In the genomic region with DNA sequence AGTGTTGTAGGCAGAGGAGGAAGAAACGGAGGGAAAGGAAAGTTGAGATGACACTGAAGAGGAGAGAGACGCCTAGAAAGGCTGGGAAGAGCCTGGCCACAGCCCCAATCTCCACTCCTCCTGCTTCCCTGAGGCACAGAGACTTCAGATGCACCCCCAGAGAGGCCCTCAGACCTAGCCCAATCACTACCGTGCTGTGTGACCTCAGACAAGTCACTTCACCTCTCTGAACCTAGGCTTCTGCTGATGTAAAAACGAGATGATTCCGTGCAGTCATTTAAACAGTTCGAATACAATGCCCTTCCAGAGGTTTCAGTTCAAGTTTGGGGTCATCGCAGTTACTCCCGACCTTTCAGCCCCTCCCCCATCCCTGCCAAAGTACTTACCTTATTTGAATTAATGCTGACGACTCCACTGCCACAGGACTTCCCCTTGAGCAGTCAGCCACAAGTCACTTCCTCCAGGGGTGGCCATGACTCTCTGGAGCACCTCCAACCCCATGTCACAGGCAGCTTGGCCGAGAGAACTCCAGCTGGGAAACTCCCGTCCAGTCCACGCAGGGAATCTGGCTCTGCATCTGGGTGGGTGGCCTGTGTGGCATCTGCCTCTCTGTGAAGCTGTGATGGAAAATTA, we compare ENCODE assay signal across 9 cellular contexts.
DNase-seq lines count a peak whose midpoint lies in the region; ATAC-seq and TF ChIP-seq lines count a peak whose summit lies in the region.
"Had no signal": no experiment of that assay in that cellular context is flagged by ENCODE, and none has a peak within 500 bp of the region (broad histone marks: within the 10 kb centered on the region; RNA-seq: fewer than 3 reads in every experiment).

No MANE protein-coding gene starts in this region.

- no peak overlapping the region for H3K27ac ChIP-seq in neural progenitor cell

- no peak for TF ChIP-seq POLR2A in GM18505 (IDR thresholded peaks at IDR 0.05; ENCODE audit: borderline replicate concordance, extremely low read depth, insufficient read depth, insufficient read length)

- H2AFZ ChIP-seq in neural progenitor cell (replicated peaks) = no peak overlapping the region

- no peaks in the 10 kb centered on the region for H3K9me3 Mint-ChIP-seq in activated T-cell treated with anti-CD3 and anti-CD28 coated beads, Interleukin-2, amount 50 U/mL, for 4 hours
- H3K9me3 Mint-ChIP-seq in neural progenitor cell (peaks cover 2% of the 10 kb centered on the region), glutamatergic neuron (ENCODE audit: unreplicated experiment) (peaks cover 1% of the 10 kb centered on the region), HFFc6 (no peaks in the 10 kb centered on the region)

- no peaks in the 10 kb centered on the region for H3K36me3 ChIP-seq in neural progenitor cell

- H3K27me3 Mint-ChIP-seq in activated T-cell treated with anti-CD3 and anti-CD28 coated beads, Interleukin-2, amount 50 U/mL, for 4 hours (ENCODE audit: low read depth) = no peaks in the 10 kb centered on the region
- H3K27me3 Mint-ChIP-seq in neural progenitor cell (ENCODE audit: insufficient read depth, low read depth) = peaks cover 16% of the 10 kb centered on the region
- peaks cover 4% of the 10 kb centered on the region for H3K27me3 Mint-ChIP-seq in glutamatergic neuron (ENCODE audit: unreplicated experiment)
- H3K27me3 Mint-ChIP-seq in HFFc6 (ENCODE audit: insufficient read depth) = peaks cover 12% of the 10 kb centered on the region

- H3K9ac ChIP-seq in neural progenitor cell = no peak overlapping the region

- peaks cover 6% of the 10 kb centered on the region for H3K4me1 ChIP-seq in neural progenitor cell

- H3K9me3 ChIP-seq in neural progenitor cell (ENCODE audit: low read depth) = no peaks in the 10 kb centered on the region

- no peak for TF ChIP-seq CTCF in GM12865 (IDR thresholded peaks at IDR 0.05; ENCODE audit: insufficient read depth, low read depth, low read length, missing control alignments)
- no peak for TF ChIP-seq CTCF in neural progenitor cell (IDR thresholded peaks at IDR 0.05)
- TF ChIP-seq CTCF in glutamatergic neuron (IDR thresholded peaks at IDR 0.05; ENCODE audit: partially characterized antibody, unreplicated experiment) = no peak
- TF ChIP-seq CTCF in HFFc6 (IDR thresholded peaks at IDR 0.05) = no peak

- ATAC-seq in HG03442 (IDR thresholded peaks at IDR 0.05; ENCODE audit: unreplicated experiment) = peak; percentile 38
- peak; percentile 47 to 66 for ATAC-seq in activated T-cell treated with anti-CD3 and anti-CD28 coated beads, Interleukin-2, amount 50 U/mL, for 4 hours
- no peak for ATAC-seq in GM18505 (IDR thresholded peaks at IDR 0.05; ENCODE audit: unreplicated experiment)

- H3K27me3 ChIP-seq in neural progenitor cell = no peaks in the 10 kb centered on the region

- H3K4me3 ChIP-seq in GM12865 (ENCODE audit: low read depth, low read length) (no peak overlapping the region), neural progenitor cell (no peak overlapping the region)

- H3K27ac Mint-ChIP-seq in neural progenitor cell (peak overlapping the region; percentile 92), glutamatergic neuron (ENCODE audit: unreplicated experiment) (no peak overlapping the region), HFFc6 (no peak overlapping the region)

- H3K36me3 Mint-ChIP-seq in activated T-cell treated with anti-CD3 and anti-CD28 coated beads, Interleukin-2, amount 50 U/mL, for 4 hours (ENCODE audit: insufficient read depth) = no peaks in the 10 kb centered on the region
- H3K36me3 Mint-ChIP-seq in neural progenitor cell (no peaks in the 10 kb centered on the region), glutamatergic neuron (ENCODE audit: unreplicated experiment) (no peaks in the 10 kb centered on the region), HFFc6 (ENCODE audit: low read depth) (no peaks in the 10 kb centered on the region)

- peaks cover 45% of the 10 kb centered on the region for H3K4me1 Mint-ChIP-seq in activated T-cell treated with anti-CD3 and anti-CD28 coated beads, Interleukin-2, amount 50 U/mL, for 4 hours (ENCODE audit: low read depth)
- peaks cover 63% of the 10 kb centered on the region for H3K4me1 Mint-ChIP-seq in neural progenitor cell
- peaks cover 1% of the 10 kb centered on the region for H3K4me1 Mint-ChIP-seq in glutamatergic neuron (ENCODE audit: low read depth, unreplicated experiment)
- H3K4me1 Mint-ChIP-seq in HFFc6 (ENCODE audit: low read depth) = peaks cover 14% of the 10 kb centered on the region

- H3F3A ChIP-seq in neural progenitor cell (ENCODE audit: low read depth) = no peaks in the 10 kb centered on the region

- H3K79me2 ChIP-seq in neural progenitor cell (ENCODE audit: low read depth) = no peaks in the 10 kb centered on the region

- peak; percentile 76 for DNase-seq in GM12865 (ENCODE audit: low read depth)
- peak; percentile 30 for DNase-seq in activated T-cell treated with anti-CD3 and anti-CD28 coated beads, Interleukin-2, amount 50 U/mL, for 4 hours
- no peak for DNase-seq in neural progenitor cell (ENCODE audit: low spot score)
- DNase-seq in glutamatergic neuron = no peak
- DNase-seq in HFFc6 = no peak
- no peak for DNase-seq in NCI-H128 (lab: John Stamatoyannopoulos, UW; ENCODE audit: unreplicated experiment)
- DNase-seq: NCI-H146 had no signal

- H3K4me2 ChIP-seq in neural progenitor cell = no peak overlapping the region

- H4K20me1 ChIP-seq in neural progenitor cell (ENCODE audit: low read depth) = no peaks in the 10 kb centered on the region

- H3K4me3 Mint-ChIP-seq in activated T-cell treated with anti-CD3 and anti-CD28 coated beads, Interleukin-2, amount 50 U/mL, for 4 hours = peak overlapping the region; percentile 2
- H3K4me3 Mint-ChIP-seq in neural progenitor cell = no peak overlapping the region
- no peak overlapping the region for H3K4me3 Mint-ChIP-seq in glutamatergic neuron (ENCODE audit: unreplicated experiment)
- no peak overlapping the region for H3K4me3 Mint-ChIP-seq in HFFc6

Comparison
In these comparisons a context has a peak if more than half of its experiments do, and no peak if none do; other contexts are left out.
1. DNase-seq: peak in GM12865 (single experiment) and activated T-cell treated with anti-CD3 and anti-CD28 coated beads, Interleukin-2, amount 50 U/mL, for 4 hours (single experiment); none in neural progenitor cell (single experiment), glutamatergic neuron (single experiment), HFFc6 (single experiment) and NCI-H128 (single experiment).